25 cellular contexts compared by ENCODE assay signal in the genomic region with DNA sequence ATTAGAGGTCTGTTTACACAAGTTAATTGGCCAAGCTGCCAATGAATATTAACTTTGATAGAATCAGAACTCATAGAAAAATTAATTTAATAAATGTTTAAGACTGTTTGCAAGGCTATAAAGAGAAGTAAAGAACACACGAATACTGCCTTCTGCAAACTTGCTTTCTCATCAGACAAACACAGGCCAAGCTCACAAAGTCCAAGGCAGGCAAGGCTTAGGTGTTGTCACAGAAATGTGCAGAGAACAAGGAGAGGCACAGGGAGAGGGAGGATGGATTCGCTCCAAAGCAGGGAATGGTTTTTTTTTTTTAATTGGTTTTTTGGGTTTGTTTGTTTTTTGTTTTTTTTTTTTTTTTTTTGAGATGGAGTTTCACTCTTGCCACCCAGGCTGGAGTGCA. TPM values are rescaled to one million over a fixed set of nuclear protein-coding genes. Genes with fewer than 3 reads are reported as not detected.
DNase-seq lines count a peak whose midpoint lies in the region; ATAC-seq and TF ChIP-seq lines count a peak whose summit lies in the region.
"Had no signal": no experiment of that assay in that cellular context is flagged by ENCODE, and none has a peak within 500 bp of the region (broad histone marks: within the 10 kb centered on the region; RNA-seq: fewer than 3 reads in every experiment).

No MANE protein-coding gene starts in this region.

- peak overlapping the region; percentile 68 for H3K27ac Mint-ChIP-seq in activated CD8-positive, alpha-beta T cell treated with anti-CD3 and anti-CD28 coated beads for 36 hours
- H3K27ac Mint-ChIP-seq in activated CD8-positive, alpha-beta T cell treated with anti-CD3 and anti-CD28 coated beads, Interleukin-2, amount 10 ng/mL, durations not matched to agents 7 days and 5 days: no peak overlapping the region
- peak overlapping the region; percentile 52 to 99 (median 90) for H3K27ac Mint-ChIP-seq in brain
- peak overlapping the region in 7 of 9 donors; percentile 29 to 94 (median 81) for H3K27ac Mint-ChIP-seq in naive thymus-derived CD4-positive, alpha-beta T cell
- H3K27ac Mint-ChIP-seq: activated CD4-positive, alpha-beta T cell treated with anti-CD3 and anti-CD28 coated beads, Interleukin-2, amount 10 ng/mL, durations not matched to agents 24 days and 14 days had no signal

- H3K9me3 ChIP-seq in naive thymus-derived CD4-positive, alpha-beta T cell (ENCODE audit: control insufficient read depth in 2 of 3, low read length in 3 of 3): no peaks in the 10 kb centered on the region
- no peaks in the 10 kb centered on the region for H3K9me3 ChIP-seq in osteoblast (ENCODE audit: low read depth, low read length)
- H3K9me3 ChIP-seq: A549, body of pancreas, lower lobe of right lung, pancreas had no signal

- H3K27me3 Mint-ChIP-seq in activated CD8-positive, alpha-beta T cell treated with anti-CD3 and anti-CD28 coated beads for 36 hours: no peaks in the 10 kb centered on the region
- H3K27me3 Mint-ChIP-seq in activated CD8-positive, alpha-beta T cell treated with anti-CD3 and anti-CD28 coated beads, Interleukin-2, amount 10 ng/mL, durations not matched to agents 7 days and 5 days (ENCODE audit: low read depth): no peaks in the 10 kb centered on the region
- H3K27me3 Mint-ChIP-seq in brain: no peaks in the 10 kb centered on the region
- H3K27me3 Mint-ChIP-seq in naive thymus-derived CD4-positive, alpha-beta T cell: no peaks in the 10 kb centered on the region
- H3K27me3 Mint-ChIP-seq: activated CD4-positive, alpha-beta T cell treated with anti-CD3 and anti-CD28 coated beads, Interleukin-2, amount 10 ng/mL, durations not matched to agents 24 days and 14 days had no signal

- no peak overlapping the region for H3K27ac ChIP-seq in naive thymus-derived CD4-positive, alpha-beta T cell (ENCODE audit: low read depth, low read length)
- no peak overlapping the region for H3K27ac ChIP-seq in osteoblast (ENCODE audit: low read depth, low read length)
- H3K27ac ChIP-seq: A549, body of pancreas, GM23248, lower lobe of right lung, pancreas had no signal

- no peak overlapping the region for H2AFZ ChIP-seq in osteoblast (ENCODE audit: low read length)
- H2AFZ ChIP-seq: GM23248 had no signal

- no peaks in the 10 kb centered on the region for H3K9me3 Mint-ChIP-seq in activated CD8-positive, alpha-beta T cell treated with anti-CD3 and anti-CD28 coated beads for 36 hours
- no peaks in the 10 kb centered on the region for H3K9me3 Mint-ChIP-seq in activated CD8-positive, alpha-beta T cell treated with anti-CD3 and anti-CD28 coated beads, Interleukin-2, amount 10 ng/mL, durations not matched to agents 7 days and 5 days (ENCODE audit: insufficient read depth)
- peaks cover 0 to 6% (median 0%) of the 10 kb centered on the region in 5 experiments for H3K9me3 Mint-ChIP-seq in brain
- H3K9me3 Mint-ChIP-seq in naive thymus-derived CD4-positive, alpha-beta T cell: peaks cover 0 to 3% (median 0%) of the 10 kb centered on the region in 11 donors
- H3K9me3 Mint-ChIP-seq: activated CD4-positive, alpha-beta T cell treated with anti-CD3 and anti-CD28 coated beads, Interleukin-2, amount 10 ng/mL, durations not matched to agents 24 days and 14 days; activated T-cell treated with anti-CD3 and anti-CD28 coated beads, Interleukin-2, amount 50 U/mL, for 4 hours; HFFc6 had no signal

- intact Hi-C loops in activated CD8-positive, alpha-beta T cell treated with anti-CD3 and anti-CD28 coated beads for 36 hours (cut with micrococcal nuclease): no loop called here
- intact Hi-C loops in naive thymus-derived CD4-positive, alpha-beta T cell (cut with micrococcal nuclease): no loop called here

- H3K4me3 Mint-ChIP-seq in activated CD8-positive, alpha-beta T cell treated with anti-CD3 and anti-CD28 coated beads for 36 hours: no peak overlapping the region
- H3K4me3 Mint-ChIP-seq in activated CD8-positive, alpha-beta T cell treated with anti-CD3 and anti-CD28 coated beads, Interleukin-2, amount 10 ng/mL, durations not matched to agents 7 days and 5 days: no peak overlapping the region
- H3K4me3 Mint-ChIP-seq in brain: peak overlapping the region in 3 of 5 experiments; percentile 55 to 67 (median 61)
- peak overlapping the region in 1 of 10 donors; percentile 12 for H3K4me3 Mint-ChIP-seq in naive thymus-derived CD4-positive, alpha-beta T cell
- H3K4me3 Mint-ChIP-seq: activated CD4-positive, alpha-beta T cell treated with anti-CD3 and anti-CD28 coated beads, Interleukin-2, amount 10 ng/mL, durations not matched to agents 24 days and 14 days; activated T-cell treated with anti-CD3 and anti-CD28 coated beads, Interleukin-2, amount 50 U/mL, for 4 hours; nephron progenitor cell had no signal

- CTCF ChIA-PET in activated CD8-positive, alpha-beta T cell treated with anti-CD3 and anti-CD28 coated beads for 36 hours (lab: Charles Lee): no interaction called here
- CTCF ChIA-PET in activated CD8-positive, alpha-beta T cell treated with anti-CD3 and anti-CD28 coated beads, Interleukin-2, amount 10 ng/mL, durations not matched to agents 7 days and 5 days (lab: Charles Lee): interaction anchor here (1.0 kb wide), 1 partner anchor 116 kb away, joined by 3 read pairs; no protein-coding TSS in a partner anchor
- CTCF ChIA-PET in naive thymus-derived CD4-positive, alpha-beta T cell (lab: Charles Lee): interaction anchor here (0.7 kb wide), 1 partner anchor 1925 kb away, joined by 4 read pairs; no protein-coding TSS in a partner anchor

- H4K20me1 ChIP-seq in osteoblast (ENCODE audit: insufficient read depth, low read length): no peaks in the 10 kb centered on the region

- TF ChIP-seq CTCF in activated CD8-positive, alpha-beta T cell treated with anti-CD3 and anti-CD28 coated beads for 36 hours (IDR thresholded peaks at IDR 0.05): no peak
- no peak for TF ChIP-seq CTCF in brain (conservative IDR thresholded peaks at IDR 0.05)
- TF ChIP-seq CTCF in osteoblast (IDR thresholded peaks at IDR 0.05; ENCODE audit: extremely low read depth, low read depth, low read length): no peak

- H3K36me3 Mint-ChIP-seq in activated CD8-positive, alpha-beta T cell treated with anti-CD3 and anti-CD28 coated beads for 36 hours (ENCODE audit: low read depth): peaks cover 15% of the 10 kb centered on the region
- H3K36me3 Mint-ChIP-seq in activated CD8-positive, alpha-beta T cell treated with anti-CD3 and anti-CD28 coated beads, Interleukin-2, amount 10 ng/mL, durations not matched to agents 7 days and 5 days (ENCODE audit: low read depth): peaks cover 26% of the 10 kb centered on the region
- H3K36me3 Mint-ChIP-seq in brain: peaks cover 17% of the 10 kb centered on the region
- H3K36me3 Mint-ChIP-seq in naive thymus-derived CD4-positive, alpha-beta T cell: peaks cover 7 to 34% (median 26%) of the 10 kb centered on the region in 5 donors

- POLR2A ChIA-PET in activated CD8-positive, alpha-beta T cell treated with anti-CD3 and anti-CD28 coated beads for 36 hours (lab: Charles Lee): no interaction called here
- POLR2A ChIA-PET in activated CD8-positive, alpha-beta T cell treated with anti-CD3 and anti-CD28 coated beads, Interleukin-2, amount 10 ng/mL, durations not matched to agents 7 days and 5 days (lab: Charles Lee): no interaction called here
- POLR2A ChIA-PET in naive thymus-derived CD4-positive, alpha-beta T cell (lab: Charles Lee): no interaction called here

- H3K4me3 ChIP-seq in naive thymus-derived CD4-positive, alpha-beta T cell (ENCODE audit: low read length): no peak overlapping the region
- no peak overlapping the region for H3K4me3 ChIP-seq in osteoblast (ENCODE audit: insufficient read depth, low read length)
- H3K4me3 ChIP-seq: A549, body of pancreas, GM23248, lower lobe of right lung, pancreas had no signal

- no peak overlapping the region for H3K4me2 ChIP-seq in osteoblast (ENCODE audit: insufficient read depth, low read length)
- H3K4me2 ChIP-seq: A549 had no signal

- H3K4me1 ChIP-seq in naive thymus-derived CD4-positive, alpha-beta T cell (ENCODE audit: control insufficient read depth in 2 of 2, insufficient read depth in 2 of 2, low read length in 2 of 2): peaks cover 0 to 7% of the 10 kb centered on the region in 2 donors
- H3K4me1 ChIP-seq in osteoblast (ENCODE audit: insufficient read depth, low read length): peaks cover 17% of the 10 kb centered on the region
- H3K4me1 ChIP-seq: A549, lower lobe of right lung, pancreas had no signal

- no peak for DNase-seq in activated CD8-positive, alpha-beta T cell treated with anti-CD3 and anti-CD28 coated beads for 36 hours
- no peak for DNase-seq in activated CD8-positive, alpha-beta T cell treated with anti-CD3 and anti-CD28 coated beads, Interleukin-2, amount 10 ng/mL, durations not matched to agents 7 days and 5 days
- DNase-seq in naive thymus-derived CD4-positive, alpha-beta T cell: no peak
- no peak for DNase-seq in osteoblast (ENCODE audit: insufficient read length, low spot score, missing footprints)
- no peak for DNase-seq in NAMALWA (ENCODE audit: low spot score)
- DNase-seq in DMS114 treated with DMSO at 0.1 percent for 48 hours (lab: John Stamatoyannopoulos, UW; ENCODE audit: unreplicated experiment): no peak
- no peak for DNase-seq in DMS53 treated with DMSO at 0.1 percent for 48 hours (lab: John Stamatoyannopoulos, UW; ENCODE audit: unreplicated experiment)
- DNase-seq: activated CD4-positive, alpha-beta T cell treated with anti-CD3 and anti-CD28 coated beads, Interleukin-2, amount 10 ng/mL, durations not matched to agents 24 days and 14 days; activated T-cell treated with anti-CD3 and anti-CD28 coated beads, Interleukin-2, amount 50 U/mL, for 4 hours; GM23248; HFFc6; KG1; lower lobe of right lung; MM.1S; NCI-H1436 treated with DMSO at 0.1 percent for 48 hours; nephron progenitor cell; pancreas; right cardiac atrium; SHP77; stimulated activated CD4-positive, alpha-beta T cell treated with anti-CD3 and anti-CD28 coated beads, Interleukin-2, amount 100 ng/mL, for 48 hours; T-helper 9 cell had no signal

- no peaks in the 10 kb centered on the region for H3K79me2 ChIP-seq in osteoblast (ENCODE audit: insufficient read depth, low read length)

- peaks cover 0 to 27% (median 4%) of the 10 kb centered on the region in 3 experiments for H3K36me3 ChIP-seq in naive thymus-derived CD4-positive, alpha-beta T cell (ENCODE audit: control insufficient read depth in 2 of 3, insufficient read depth in 3 of 3, low read length in 3 of 3)
- no peaks in the 10 kb centered on the region for H3K36me3 ChIP-seq in osteoblast (ENCODE audit: insufficient read depth, low read length)
- H3K36me3 ChIP-seq: lower lobe of right lung, pancreas had no signal

- peaks cover 33% of the 10 kb centered on the region for H3K4me1 Mint-ChIP-seq in activated CD8-positive, alpha-beta T cell treated with anti-CD3 and anti-CD28 coated beads for 36 hours (ENCODE audit: low read depth)
- peaks cover 15% of the 10 kb centered on the region for H3K4me1 Mint-ChIP-seq in activated CD8-positive, alpha-beta T cell treated with anti-CD3 and anti-CD28 coated beads, Interleukin-2, amount 10 ng/mL, durations not matched to agents 7 days and 5 days (ENCODE audit: low read depth)
- peaks cover 62% of the 10 kb centered on the region for H3K4me1 Mint-ChIP-seq in brain
- peaks cover 16 to 75% (median 53%) of the 10 kb centered on the region in 7 donors for H3K4me1 Mint-ChIP-seq in naive thymus-derived CD4-positive, alpha-beta T cell

- no peak for ATAC-seq in activated CD8-positive, alpha-beta T cell treated with anti-CD3 and anti-CD28 coated beads for 36 hours
- ATAC-seq in activated CD8-positive, alpha-beta T cell treated with anti-CD3 and anti-CD28 coated beads, Interleukin-2, amount 10 ng/mL, durations not matched to agents 7 days and 5 days: no peak
- no peak for ATAC-seq in naive thymus-derived CD4-positive, alpha-beta T cell
- ATAC-seq: A549; activated T-cell treated with anti-CD3 and anti-CD28 coated beads, Interleukin-2, amount 50 U/mL, for 4 hours; body of pancreas; lower lobe of right lung; right cardiac atrium had no signal

- no peaks in the 10 kb centered on the region for H3K27me3 ChIP-seq in naive thymus-derived CD4-positive, alpha-beta T cell (ENCODE audit: control insufficient read depth in 2 of 2, insufficient read depth in 2 of 2, low read length in 2 of 2)
- H3K27me3 ChIP-seq in osteoblast (ENCODE audit: insufficient read depth, low read length): no peaks in the 10 kb centered on the region
- H3K27me3 ChIP-seq: body of pancreas, pancreas had no signal

RNA-seq across cellular contexts. Expression of gene RETREG1, which starts 43.4 kb away (rescaled TPM):
- 10 to 100 TPM; 31.7 to 31.9 TPM for total RNA-seq in activated CD8-positive, alpha-beta T cell treated with anti-CD3 and anti-CD28 coated beads for 36 hours
- 10 to 100 TPM; 47.1 to 51.8 TPM for total RNA-seq in activated CD8-positive, alpha-beta T cell treated with anti-CD3 and anti-CD28 coated beads, Interleukin-2, amount 10 ng/mL, durations not matched to agents 7 days and 5 days
- 34.4 TPM for polyA plus RNA-seq in brain (ENCODE audit: insufficient read depth, low read depth, low replicate concordance)
- total RNA-seq in naive thymus-derived CD4-positive, alpha-beta T cell: 10 to 100 TPM; 37.4 to 78.3 (median 47.4) TPM
- polyA plus RNA-seq in naive thymus-derived CD4-positive, alpha-beta T cell: 100 to 1,000 TPM; 120 to 130 TPM
- 8.3 TPM in 2 replicates for total RNA-seq in osteoblast
- total RNA-seq: glomerular endothelial cell had no signal

Comparison
In these comparisons a context has a peak if more than half of its experiments do, and no peak if none do; other contexts are left out.
1. H3K4me3 Mint-ChIP-seq: peak in brain (3 of 5); none in activated CD8-positive, alpha-beta T cell treated with anti-CD3 and anti-CD28 coated beads for 36 hours (single experiment) and activated CD8-positive, alpha-beta T cell treated with anti-CD3 and anti-CD28 coated beads, Interleukin-2, amount 10 ng/mL, durations not matched to agents 7 days and 5 days (single experiment).